In genomic region chr9:136860933-136861873, GRCh38 we compare ENCODE assay signal across 22 cellular contexts. TPM values are rescaled to one million over a fixed set of nuclear protein-coding genes. Genes with fewer than 3 reads are reported as not detected.
DNase-seq lines count a peak whose midpoint lies in the region; ATAC-seq, FAIRE-seq and TF ChIP-seq lines count a peak whose summit lies in the region.
"Had no signal": no experiment of that assay in that cellular context is flagged by ENCODE, and none has a peak within 500 bp of the region (broad histone marks: within the 10 kb centered on the region; RNA-seq: fewer than 3 reads in every experiment).

No MANE protein-coding gene starts in this region.

- peaks cover 8% of the 10 kb centered on the region for H3K36me3 Mint-ChIP-seq in central memory CD8-positive, alpha-beta T cell (ENCODE audit: insufficient read depth)

- no peak for TF ChIP-seq CTCF in A549 (IDR thresholded peaks at IDR 0.05)
- no peak for TF ChIP-seq CTCF in foreskin keratinocyte (conservative IDR thresholded peaks at IDR 0.05)

- H3K4me3 ChIP-seq in A549 (no peak overlapping the region), mucosa of rectum (ENCODE audit: low read length in 2 of 2) (no peak overlapping the region)
- H3K4me3 ChIP-seq: coronary artery, prostate gland, SJSA1 had no signal

- no peak for TF ChIP-seq EP300 in A549 (IDR thresholded peaks at IDR 0.05)

- FAIRE-seq in A549 (lab: Jason Lieb, UNC) (no peak), GM12892 (lab: Jason Lieb, UNC) (no peak)
- FAIRE-seq: keratinocyte had no signal

- H3K4me3 Mint-ChIP-seq in central memory CD8-positive, alpha-beta T cell, result no peak overlapping the region
- H3K4me3 Mint-ChIP-seq: nephron progenitor cell had no signal

- H3K27me3 ChIP-seq in mucosa of rectum (ENCODE audit: control insufficient read depth in 2 of 2, insufficient read depth in 2 of 2, low read length in 2 of 2), result no peaks in the 10 kb centered on the region
- H3K27me3 ChIP-seq in foreskin keratinocyte, result no peaks in the 10 kb centered on the region
- H3K27me3 ChIP-seq: SJSA1 had no signal

- peaks cover 8% of the 10 kb centered on the region for H3K4me1 Mint-ChIP-seq in central memory CD8-positive, alpha-beta T cell

- CTCF ChIA-PET in A549 (lab: Yijun Ruan, JAX), result interaction anchor here (0.8 to 7.4 kb wide), 12 partner anchors 7 to 169 kb away, joined by 3 to 45 read pairs (median 8); partner anchors contain the start of genes AJM1, C8G, FBXW5 and MAMDC4
- CTCF ChIA-PET in HEK293T (lab: Yijun Ruan, JAX), result interaction anchor here (0.6 kb wide), 1 partner anchor 220 kb away, joined by 4 read pairs; no protein-coding TSS in a partner anchor

- no peak overlapping the region for H3K4me2 ChIP-seq in A549

- 93% methylated on average over 20 of the region's 22 CpGs for WGBS in A549 (ENCODE audit: missing lambda C conversion rate)

- H3K27ac ChIP-seq in A549 (peak overlapping the region; percentile 26 to 89; a peak in 3 of 6 replicates), mucosa of rectum (ENCODE audit: low read depth in 2 of 2, low read length in 2 of 2) (peak overlapping the region; percentile 95 to 96), foreskin keratinocyte (no peak overlapping the region)
- H3K27ac ChIP-seq: coronary artery, prostate gland, SJSA1 had no signal

- no peak for ATAC-seq in A549
- no peak for ATAC-seq in central memory CD8-positive, alpha-beta T cell (replicated peaks; ENCODE audit: extremely low read depth, poor library complexity, severe bottlenecking)
- no peak for ATAC-seq in HG03039 (IDR thresholded peaks at IDR 0.05; ENCODE audit: unreplicated experiment)
- no peak for ATAC-seq in foreskin keratinocyte
- ATAC-seq: activated naive CD4-positive, alpha-beta T cell treated with anti-CD3 and anti-CD28 coated beads, Interleukin-2, amount 50 U/mL, for 72 hours had no signal

- no peaks in the 10 kb centered on the region for H3K9me3 Mint-ChIP-seq in central memory CD8-positive, alpha-beta T cell
- H3K9me3 Mint-ChIP-seq: activated naive CD4-positive, alpha-beta T cell treated with anti-CD3 and anti-CD28 coated beads, Interleukin-2, amount 50 U/mL, for 72 hours; brain; nephron progenitor cell had no signal

- no peak for DNase-seq in A549 (ENCODE audit: low read depth in 1 of 2, low spot score in 1 of 2)
- no peak for DNase-seq in GM12892 (ENCODE audit: insufficient read length)
- no peak for DNase-seq in central memory CD8-positive, alpha-beta T cell (ENCODE audit: low spot score in 2 of 2)
- no peak for DNase-seq in HEK293T (ENCODE audit: extremely low spot score)
- DNase-seq in foreskin keratinocyte, result no peak
- DNase-seq in amniotic stem cell (lab: John Stamatoyannopoulos, UW), result no peak
- DNase-seq: activated CD4-positive, CD25-positive, alpha-beta regulatory T cell; GOT3; hippocampal formation; NCI-H1436 treated with DMSO at 0.1 percent for 48 hours; NCI-H2171 treated with DMSO at 0.1 percent for 48 hours; NCI-H69; nephron progenitor cell; stimulated activated CD8-positive, alpha-beta memory T cell treated with anti-CD3 and anti-CD28 coated beads, Interleukin-4, amount 100 ng/mL, for 48 hours had no signal

- no peaks in the 10 kb centered on the region for H3K9me3 ChIP-seq in A549
- no peaks in the 10 kb centered on the region for H3K9me3 ChIP-seq in mucosa of rectum (ENCODE audit: control insufficient read depth in 2 of 2, low read length in 2 of 2)
- H3K9me3 ChIP-seq: prostate gland, SJSA1 had no signal

- H3K36me3 ChIP-seq in mucosa of rectum (ENCODE audit: control insufficient read depth in 2 of 2, insufficient read depth in 2 of 2, low read length in 2 of 2), result peaks cover 30 to 34% of the 10 kb centered on the region in 2 donors

- H3K9ac ChIP-seq in mucosa of rectum (ENCODE audit: low read depth in 1 of 2, low read length in 2 of 2), result peak overlapping the region; percentile 47 to 80

- TF ChIP-seq POLR2A in A549 (IDR thresholded peaks at IDR 0.05; ENCODE audit: low read length) (no peak), GM12892 (IDR thresholded peaks at IDR 0.05; ENCODE audit: low read depth, low read length) (0 out of 2 replicates have a peak, but pooled peaks have one; percentile 10)

- POLR2A ChIA-PET in A549 (lab: Yijun Ruan, JAX), result interaction anchor here (1.0 to 2.8 kb wide), 4 partner anchors 11 to 25 kb away, joined by 3 to 12 read pairs (median 4); partner anchors contain the start of gene TRAF2
- POLR2A ChIA-PET in HEK293T (lab: Yijun Ruan, JAX), result interaction anchor here (0.9 to 1.6 kb wide), 2 partner anchors 13 to 133 kb away, joined by 3 to 6 read pairs; no protein-coding TSS in a partner anchor

- no peaks in the 10 kb centered on the region for H3K27me3 Mint-ChIP-seq in central memory CD8-positive, alpha-beta T cell

- H3K4me1 ChIP-seq in A549, result peaks cover 64% of the 10 kb centered on the region
- peaks cover 55 to 61% of the 10 kb centered on the region in 2 donors for H3K4me1 ChIP-seq in mucosa of rectum (ENCODE audit: control insufficient read depth in 2 of 2, insufficient read depth in 2 of 2, low read length in 2 of 2)
- no peaks in the 10 kb centered on the region for H3K4me1 ChIP-seq in foreskin keratinocyte

- no peak for TF ChIP-seq RAD21 in A549 (conservative IDR thresholded peaks at IDR 0.05 in 1 of 2, IDR thresholded peaks at IDR 0.05 in 1 of 2)

- H3K27ac Mint-ChIP-seq in central memory CD8-positive, alpha-beta T cell (ENCODE audit: low read depth), result peak overlapping the region; percentile 38

TF ChIP-seq in A549, 52 proteins besides CTCF, POLR2A, EP300 and RAD21 (continues in another document):
- TF ChIP-seq NR3C1 (IDR thresholded peaks at IDR 0.05) (no peak), HEYL (CRISPR knock-in tag; IDR thresholded peaks at IDR 0.05) (no peak), MAZ (IDR thresholded peaks at IDR 0.05; ENCODE audit: borderline replicate concordance, low read depth, low read length) (no peak), FOSL2 (IDR thresholded peaks at IDR 0.05) (no peak), FOSL2 (CRISPR knock-in tag; IDR thresholded peaks at IDR 0.05) (no peak), PHF8 (IDR thresholded peaks at IDR 0.05; ENCODE audit: borderline replicate concordance, low read depth) (no peak), RFX5 (IDR thresholded peaks at IDR 0.05) (no peak)

TF ChIP-seq in HEK293T, 16 proteins besides CTCF, POLR2A, EP300 and RAD21:
- TF ChIP-seq BHLHE40 (IDR thresholded peaks at IDR 0.05; ENCODE audit: borderline replicate concordance) (no peak), ARNT (IDR thresholded peaks at IDR 0.05) (no peak), FOXA1 (IDR thresholded peaks at IDR 0.05) (no peak), TARDBP (IDR thresholded peaks at IDR 0.05) (no peak)

RNA-seq across cellular contexts. Expression of gene EDF1, which starts 4.9 kb away (rescaled TPM):
- polyA plus RNA-seq in A549 (2011; rRNA removed) (284 and 464 TPM in 2 replicates), A549 (2017; fragmentation: RNase III; extraction: RNeasy Plus Mini Kit Qiagen cat#74134 plus additional on column Dnase treatment) (472 to 560 TPM (median 477 TPM) in 3 replicates), foreskin keratinocyte (506 and 584 TPM in 2 replicates)
- polyA plus RNA-seq in A549 (2012; cell fraction: cytosol; rRNA removed), result 581 and 858 TPM in 2 replicates
- 426 and 433 TPM in 2 replicates for polyA plus RNA-seq in A549 (2012; cell fraction: nucleus; rRNA removed)
- polyA minus RNA-seq in A549 (2011; rRNA and poly(A)+ RNA removed), result 105 and 129 TPM in 2 replicates
- polyA plus RNA-seq in GM12892 (2012; ENCODE audit: missing spikeins), result 382 TPM
- total RNA-seq in foreskin keratinocyte, result 382 TPM in 2 replicates

RNA-seq across cellular contexts. Expression of gene MAMDC4, which starts 9.1 kb away (rescaled TPM):
- polyA plus RNA-seq in A549 (2011; rRNA removed) (1.3 and 1.5 TPM in 2 replicates), A549 (2017; fragmentation: RNase III; extraction: RNeasy Plus Mini Kit Qiagen cat#74134 plus additional on column Dnase treatment) (7.3 to 9.1 TPM (median 7.6 TPM) in 3 replicates), foreskin keratinocyte (2.1 and 3.0 TPM in 2 replicates)
- polyA plus RNA-seq in A549 (2012; cell fraction: cytosol; rRNA removed), result 4.3 and 6.0 TPM in 2 replicates
- polyA plus RNA-seq in A549 (2012; cell fraction: nucleus; rRNA removed), result 61.0 and 92.6 TPM in 2 replicates
- 0.50 and 0.68 TPM in 2 replicates for polyA minus RNA-seq in A549 (2011; rRNA and poly(A)+ RNA removed)
- polyA plus RNA-seq in GM12892 (2012; ENCODE audit: missing spikeins), result 2.3 TPM
- total RNA-seq in foreskin keratinocyte, result 3.5 and 3.7 TPM in 2 replicates

RNA-seq across cellular contexts. Expression of gene PHPT1, which starts 12.0 kb away (rescaled TPM):
- polyA plus RNA-seq in A549 (2011; rRNA removed), result 104 and 123 TPM in 2 replicates
- polyA plus RNA-seq in A549 (2012; cell fraction: cytosol; rRNA removed), result 510 and 515 TPM in 2 replicates
- polyA plus RNA-seq in A549 (2012; cell fraction: nucleus; rRNA removed), result 329 and 453 TPM in 2 replicates
- 234 to 261 TPM (median 239 TPM) in 3 replicates for polyA plus RNA-seq in A549 (2017; fragmentation: RNase III; extraction: RNeasy Plus Mini Kit Qiagen cat#74134 plus additional on column Dnase treatment)
- polyA minus RNA-seq in A549 (2011; rRNA and poly(A)+ RNA removed), result 34.7 and 36.2 TPM in 2 replicates
- 113 TPM for polyA plus RNA-seq in GM12892 (2012; ENCODE audit: missing spikeins)
- total RNA-seq in foreskin keratinocyte, result 109 and 158 TPM in 2 replicates
- 156 and 253 TPM in 2 replicates for polyA plus RNA-seq in foreskin keratinocyte

RNA-seq across cellular contexts. Expression of gene AJM1, which starts 18.9 kb away (rescaled TPM):
- polyA plus RNA-seq in A549 (2011; rRNA removed) (0.75 and 0.76 TPM in 2 replicates), A549 (2017; fragmentation: RNase III; extraction: RNeasy Plus Mini Kit Qiagen cat#74134 plus additional on column Dnase treatment) (3.0 to 3.6 TPM (median 3.2 TPM) in 3 replicates), foreskin keratinocyte (0.33 and 0.54 TPM in 2 replicates)
- 1.8 and 2.4 TPM in 2 replicates for polyA plus RNA-seq in A549 (2012; cell fraction: cytosol; rRNA removed)
- 7.0 and 10.6 TPM in 2 replicates for polyA plus RNA-seq in A549 (2012; cell fraction: nucleus; rRNA removed)
- polyA minus RNA-seq in A549 (2011; rRNA and poly(A)+ RNA removed), result 0.37 and 0.44 TPM in 2 replicates
- polyA plus RNA-seq in GM12892 (2012; ENCODE audit: missing spikeins), result 0.87 TPM
- 0.42 and 0.71 TPM in 2 replicates for total RNA-seq in foreskin keratinocyte

RNA-seq across cellular contexts. Expression of gene TRAF2, which starts 25.1 kb away (rescaled TPM):
- polyA plus RNA-seq in A549 (2011; rRNA removed), result 23.8 and 24.5 TPM in 2 replicates
- polyA plus RNA-seq in A549 (2012; cell fraction: cytosol; rRNA removed), result 76.3 and 84.0 TPM in 2 replicates
- polyA plus RNA-seq in A549 (2012; cell fraction: nucleus; rRNA removed), result 180 and 185 TPM in 2 replicates
- 36.4 to 49.4 TPM (median 39.5 TPM) in 3 replicates for polyA plus RNA-seq in A549 (2017; fragmentation: RNase III; extraction: RNeasy Plus Mini Kit Qiagen cat#74134 plus additional on column Dnase treatment)
- 32.0 and 36.0 TPM in 2 replicates for polyA minus RNA-seq in A549 (2011; rRNA and poly(A)+ RNA removed)
- polyA plus RNA-seq in GM12892 (2012; ENCODE audit: missing spikeins), result 14.3 TPM
- total RNA-seq in foreskin keratinocyte, result 22.4 and 27.0 TPM in 2 replicates
- polyA plus RNA-seq in foreskin keratinocyte, result 22.3 and 26.7 TPM in 2 replicates
